Comparison of ENCODE assay signal across 1 cellular context in the genomic region with DNA sequence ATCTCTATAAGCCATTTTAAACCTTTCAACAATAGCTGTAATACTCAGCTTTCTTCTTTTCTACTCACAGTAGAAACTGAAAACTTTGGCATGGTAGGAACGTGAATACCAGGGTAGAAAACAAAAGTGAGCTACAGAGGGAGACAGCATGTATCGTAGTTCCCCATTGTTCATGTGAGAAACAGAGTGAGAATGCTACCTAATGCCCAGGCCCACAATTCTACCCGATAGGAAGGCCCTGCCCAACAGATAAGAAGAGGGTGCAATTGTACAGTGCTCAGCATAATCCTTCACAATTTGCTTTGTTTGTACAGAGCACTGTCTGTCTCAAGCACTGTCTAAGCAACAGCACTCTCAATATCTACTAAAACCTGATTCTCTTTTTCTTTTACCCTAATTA.
TF ChIP-seq lines count a peak whose summit lies in the region.

No MANE protein-coding gene starts in this region.

TF ChIP-seq in H1, 55 proteins besides CTCF, POLR2A, EP300 and RAD21:
- TF ChIP-seq RXRA (IDR thresholded peaks at IDR 0.05; ENCODE audit: insufficient read depth, low read depth, low read length) (no peak), BRCA1 (IDR thresholded peaks at IDR 0.05; ENCODE audit: low read depth, low read length) (no peak), CTBP2 (IDR thresholded peaks at IDR 0.05; ENCODE audit: borderline replicate concordance, insufficient read depth, insufficient read length, low read length) (no peak), TAF7 (optimal IDR thresholded peaks at IDR 0.05; ENCODE audit: borderline replicate concordance, low read depth, low read length) (no peak), SP2 (IDR thresholded peaks at IDR 0.05; ENCODE audit: low read length) (no peak), MAFK (IDR thresholded peaks at IDR 0.05; ENCODE audit: low read depth, low read length) (no peak), BCL11A (IDR thresholded peaks at IDR 0.05; ENCODE audit: low read depth in 2 of 2, low read length in 2 of 2) (no peak), SP4 (IDR thresholded peaks at IDR 0.05; ENCODE audit: low read length) (no peak), CBX8 (IDR thresholded peaks at IDR 0.05; ENCODE audit: borderline replicate concordance, low read depth, low read length) (no peak), RBBP5 (IDR thresholded peaks at IDR 0.05; ENCODE audit: borderline replicate concordance, low read depth, low read length) (no peak), SP1 (IDR thresholded peaks at IDR 0.05; ENCODE audit: low read depth, low read length) (no peak), EGR1 (IDR thresholded peaks at IDR 0.05; ENCODE audit: borderline replicate concordance, low read depth, low read length) (no peak), CHD2 (IDR thresholded peaks at IDR 0.05; ENCODE audit: low read length) (no peak), SIN3A (conservative IDR thresholded peaks at IDR 0.05 in 1 of 2, IDR thresholded peaks at IDR 0.05 in 1 of 2; ENCODE audit: low read depth in 1 of 2, low read length in 2 of 2) (no peak)
- TF ChIP-seq, protein P1, sequence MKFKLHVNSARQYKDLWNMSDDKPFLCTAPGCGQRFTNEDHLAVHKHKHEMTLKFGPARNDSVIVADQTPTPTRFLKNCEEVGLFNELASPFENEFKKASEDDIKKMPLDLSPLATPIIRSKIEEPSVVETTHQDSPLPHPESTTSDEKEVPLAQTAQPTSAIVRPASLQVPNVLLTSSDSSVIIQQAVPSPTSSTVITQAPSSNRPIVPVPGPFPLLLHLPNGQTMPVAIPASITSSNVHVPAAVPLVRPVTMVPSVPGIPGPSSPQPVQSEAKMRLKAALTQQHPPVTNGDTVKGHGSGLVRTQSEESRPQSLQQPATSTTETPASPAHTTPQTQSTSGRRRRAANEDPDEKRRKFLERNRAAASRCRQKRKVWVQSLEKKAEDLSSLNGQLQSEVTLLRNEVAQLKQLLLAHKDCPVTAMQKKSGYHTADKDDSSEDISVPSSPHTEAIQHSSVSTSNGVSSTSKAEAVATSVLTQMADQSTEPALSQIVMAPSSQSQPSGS (IDR thresholded peaks at IDR 0.05; ENCODE audit: low read length): no peak
- TF ChIP-seq, protein P2, sequence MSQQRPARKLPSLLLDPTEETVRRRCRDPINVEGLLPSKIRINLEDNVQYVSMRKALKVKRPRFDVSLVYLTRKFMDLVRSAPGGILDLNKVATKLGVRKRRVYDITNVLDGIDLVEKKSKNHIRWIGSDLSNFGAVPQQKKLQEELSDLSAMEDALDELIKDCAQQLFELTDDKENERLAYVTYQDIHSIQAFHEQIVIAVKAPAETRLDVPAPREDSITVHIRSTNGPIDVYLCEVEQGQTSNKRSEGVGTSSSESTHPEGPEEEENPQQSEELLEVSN (IDR thresholded peaks at IDR 0.05): no peak
- TF ChIP-seq, protein P3, sequence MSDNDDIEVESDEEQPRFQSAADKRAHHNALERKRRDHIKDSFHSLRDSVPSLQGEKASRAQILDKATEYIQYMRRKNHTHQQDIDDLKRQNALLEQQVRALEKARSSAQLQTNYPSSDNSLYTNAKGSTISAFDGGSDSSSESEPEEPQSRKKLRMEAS (IDR thresholded peaks at IDR 0.05): no peak
TF ChIP-seq in H1: peak in this region for 0.
